In the genomic region with DNA sequence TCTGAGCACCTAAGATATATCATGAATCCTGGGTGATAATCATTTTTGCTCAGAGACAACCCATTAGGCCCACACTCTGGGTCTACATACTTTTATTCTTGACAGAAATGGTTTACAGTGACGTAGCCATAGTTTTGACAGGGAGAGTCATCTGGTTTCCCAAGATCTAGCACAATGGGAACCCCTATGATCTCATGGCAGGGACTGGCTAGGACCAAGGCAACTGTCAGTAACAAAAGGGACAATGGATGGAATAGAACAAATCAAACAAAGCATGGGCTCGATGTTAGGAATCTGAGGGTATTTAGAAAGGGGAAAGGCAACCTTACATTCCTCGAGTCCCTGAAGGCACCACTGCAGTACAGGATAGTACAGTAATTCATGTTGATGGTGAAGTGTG, we compare ENCODE assay signal across 27 cellular contexts. TPM values are rescaled to one million over a fixed set of nuclear protein-coding genes. Genes with fewer than 3 reads are reported as not detected.
"Had no signal": no experiment of that assay in that cellular context is flagged by ENCODE, and none has a peak within 500 bp of the region (broad histone marks: within the 10 kb centered on the region; RNA-seq: fewer than 3 reads in every experiment).

No MANE protein-coding gene starts in this region.

- ATAC-seq: natural killer cell treated with Interleukin-12 subunit alpha and Interleukin-12 subunit beta and Interleukin-15 and Interleukin-18, amount 100 ng/mL, for 72 hours; psoas muscle; stimulated activated naive B cell treated with anti-CD40 and anti-IgM and Interleukin-4, amounts not matched to agents 10 μg/mL and 1 μg/mL and 100 μg/mL, for 72 hours had no signal

- H3K4me1 ChIP-seq: colonic mucosa, heart left ventricle, parathyroid adenoma, psoas muscle, sigmoid colon, stomach, suprapubic skin, tibial artery, uterus had no signal

- H3K27me3 ChIP-seq: colonic mucosa, heart left ventricle, sigmoid colon, stomach, suprapubic skin, tibial artery, upper lobe of left lung, uterus had no signal

- H3K4me1 Mint-ChIP-seq: stimulated activated naive B cell treated with anti-CD40 and anti-IgM and Interleukin-4, amounts not matched to agents 10 μg/mL and 1 μg/mL and 100 μg/mL, for 72 hours had no signal

- H3K4me3 Mint-ChIP-seq: natural killer cell treated with Interleukin-12 subunit alpha and Interleukin-12 subunit beta and Interleukin-15 and Interleukin-18, amount 100 ng/mL, for 72 hours; stimulated activated naive B cell treated with anti-CD40 and anti-IgM and Interleukin-4, amounts not matched to agents 10 μg/mL and 1 μg/mL and 100 μg/mL, for 72 hours had no signal

- FAIRE-seq: islet of Langerhans had no signal

- DNase-seq: colonic mucosa; dermis blood vessel endothelial cell; effector CD8-positive, alpha-beta T cell; foreskin melanocyte; heart left ventricle; kidney glomerular epithelial cell; mammary epithelial cell; psoas muscle; sigmoid colon; stimulated activated CD4-positive, alpha-beta T cell treated with anti-CD3 and anti-CD28 coated beads, Interleukin-2, amount 100 ng/mL, for 24 hours; stimulated activated CD4-positive, alpha-beta T cell treated with anti-CD3 and anti-CD28 coated beads, Interleukin-4, amount 100 ng/mL, for 4 hours; stimulated activated naive B cell treated with anti-CD40 and anti-IgM and Interleukin-4, amounts not matched to agents 10 μg/mL and 1 μg/mL and 100 μg/mL, for 72 hours; stomach; tibial artery; upper lobe of left lung; uterus had no signal

- H3K27ac Mint-ChIP-seq: natural killer cell treated with Interleukin-12 subunit alpha and Interleukin-12 subunit beta and Interleukin-15 and Interleukin-18, amount 100 ng/mL, for 72 hours; stimulated activated naive B cell treated with anti-CD40 and anti-IgM and Interleukin-4, amounts not matched to agents 10 μg/mL and 1 μg/mL and 100 μg/mL, for 72 hours had no signal

- H3K36me3 ChIP-seq: colonic mucosa, uterus had no signal

- H3K9me3 ChIP-seq: colonic mucosa, heart left ventricle, psoas muscle, sigmoid colon, stomach, suprapubic skin, tibial artery, upper lobe of left lung, uterus had no signal

- H3K4me3 ChIP-seq: colonic mucosa, heart left ventricle, psoas muscle, sigmoid colon, skin epidermis, stomach, suprapubic skin, tibial artery, upper lobe of left lung, uterus had no signal

- H3K9me3 Mint-ChIP-seq: natural killer cell treated with Interleukin-12 subunit alpha and Interleukin-12 subunit beta and Interleukin-15 and Interleukin-18, amount 100 ng/mL, for 72 hours had no signal

- H3K36me3 Mint-ChIP-seq: natural killer cell treated with Interleukin-12 subunit alpha and Interleukin-12 subunit beta and Interleukin-15 and Interleukin-18, amount 100 ng/mL, for 72 hours; stimulated activated naive B cell treated with anti-CD40 and anti-IgM and Interleukin-4, amounts not matched to agents 10 μg/mL and 1 μg/mL and 100 μg/mL, for 72 hours had no signal

- H3K27ac ChIP-seq: colonic mucosa, heart left ventricle, parathyroid adenoma, psoas muscle, sigmoid colon, skin epidermis, stomach, suprapubic skin, tibial artery, upper lobe of left lung, uterus had no signal

RNA-seq across cellular contexts. Expression of gene CFAP97D1, which starts 20.5 kb away (rescaled TPM):
- total RNA-seq: cerebellum; colonic mucosa; dermis blood vessel endothelial cell; glomerular endothelial cell; mucosa of gallbladder; myocyte; natural killer cell treated with Interleukin-12 subunit alpha and Interleukin-12 subunit beta and Interleukin-15 and Interleukin-18, amount 100 ng/mL, for 72 hours; psoas muscle; sigmoid colon; stomach; uterus had no signal
- polyA plus RNA-seq: heart left ventricle, sigmoid colon, stomach had no signal

RNA-seq across cellular contexts. Expression of gene MPP3, which starts 32.2 kb away (rescaled TPM):
- total RNA-seq: natural killer cell treated with Interleukin-12 subunit alpha and Interleukin-12 subunit beta and Interleukin-15 and Interleukin-18, amount 100 ng/mL, for 72 hours had no signal

RNA-seq across cellular contexts. Expression of gene SOST, which starts 42.1 kb away (rescaled TPM):
- total RNA-seq: cerebellum; colonic mucosa; dermis blood vessel endothelial cell; glomerular endothelial cell; heart left ventricle; mammary epithelial cell; mucosa of gallbladder; myocyte; natural killer cell treated with Interleukin-12 subunit alpha and Interleukin-12 subunit beta and Interleukin-15 and Interleukin-18, amount 100 ng/mL, for 72 hours; omental fat pad; psoas muscle; sigmoid colon; stomach; suprapubic skin; upper lobe of left lung; uterus had no signal
- polyA plus RNA-seq: esophagus, heart left ventricle, mammary epithelial cell, psoas muscle, sigmoid colon, stomach had no signal

RNA-seq across cellular contexts. Expression of gene CD300LG, which starts 46.2 kb away (rescaled TPM):
- total RNA-seq: cerebellum; glomerular endothelial cell; mammary epithelial cell; myocyte; natural killer cell treated with Interleukin-12 subunit alpha and Interleukin-12 subunit beta and Interleukin-15 and Interleukin-18, amount 100 ng/mL, for 72 hours had no signal
